Comparison of ENCODE assay signal across 9 cellular contexts in genomic region chr1:23217421-23218115, GRCh38. TPM values are rescaled to one million over a fixed set of nuclear protein-coding genes. Genes with fewer than 3 reads are reported as not detected.
DNase-seq lines count a peak whose midpoint lies in the region; ATAC-seq and TF ChIP-seq lines count a peak whose summit lies in the region.
"Had no signal": no experiment of that assay in that cellular context is flagged by ENCODE, and none has a peak within 500 bp of the region (broad histone marks: within the 10 kb centered on the region; RNA-seq: fewer than 3 reads in every experiment).

A gene with protein sequence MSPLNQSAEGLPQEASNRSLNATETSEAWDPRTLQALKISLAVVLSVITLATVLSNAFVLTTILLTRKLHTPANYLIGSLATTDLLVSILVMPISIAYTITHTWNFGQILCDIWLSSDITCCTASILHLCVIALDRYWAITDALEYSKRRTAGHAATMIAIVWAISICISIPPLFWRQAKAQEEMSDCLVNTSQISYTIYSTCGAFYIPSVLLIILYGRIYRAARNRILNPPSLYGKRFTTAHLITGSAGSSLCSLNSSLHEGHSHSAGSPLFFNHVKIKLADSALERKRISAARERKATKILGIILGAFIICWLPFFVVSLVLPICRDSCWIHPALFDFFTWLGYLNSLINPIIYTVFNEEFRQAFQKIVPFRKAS (minus strand): TSS chr1:23217502. CDS start chr1:23194219, 23,283 bp downstream.

- no peaks in the 10 kb centered on the region for H4K20me1 ChIP-seq in H9 (ENCODE audit: control insufficient read depth, insufficient read depth, insufficient read length)

- peaks cover 5% of the 10 kb centered on the region for H3K23me2 ChIP-seq in H9 (ENCODE audit: insufficient read length, low read depth, low read length, poor library complexity, severe bottlenecking)

- H3K9ac ChIP-seq in H9 (ENCODE audit: extremely low read depth, insufficient read length, low read length) = no peak within 1 kb of the TSS

- H4K8ac ChIP-seq in H9 (replicated peaks; ENCODE audit: insufficient read length, low read depth, low read length) = no peak within 1 kb of the TSS

- peaks cover 16 to 27% of the 10 kb centered on the region in 2 experiments for H3K4me1 Mint-ChIP-seq in H9

- no peaks in the 10 kb centered on the region for H3K36me3 Mint-ChIP-seq in H9 (ENCODE audit: insufficient read depth in 1 of 3, low read depth in 3 of 3)

- no peaks in the 10 kb centered on the region for H3K9me3 ChIP-seq in H9 (ENCODE audit: control insufficient read depth, low read depth, low read length)

- H3T11ph ChIP-seq in H9 (ENCODE audit: low read length) = no peak within 1 kb of the TSS

- WGBS in H9 (ENCODE audit: extremely low coverage, insufficient read length, low lambda C conversion rate) = no CpG with 5 or more reads among the region's 45 CpGs

- no peak within 1 kb of the TSS for H4K91ac ChIP-seq in H9 (ENCODE audit: insufficient read length, low read depth, low read length)

- H3K4me1 ChIP-seq in H9 (ENCODE audit: insufficient read depth, low read length) = no peaks in the 10 kb centered on the region

- H2BK20ac ChIP-seq in H9 (ENCODE audit: low read depth, low read length, poor library complexity, severe bottlenecking) = no peak within 1 kb of the TSS

- H3K27ac ChIP-seq in H9 (ENCODE audit: insufficient read length, low read depth, low read length) = no peak within 1 kb of the TSS

- H2BK15ac ChIP-seq in H9 (ENCODE audit: low read depth, low read length) = no peak within 1 kb of the TSS

- H3K18ac ChIP-seq in H9 (ENCODE audit: insufficient read length, low read depth, low read length) = no peak within 1 kb of the TSS

- no peak within 1 kb of the TSS; a peak in 1 of 7 replicates for H3K27ac Mint-ChIP-seq in H9

- H3K9me3 Mint-ChIP-seq in H9 = no peaks in the 10 kb centered on the region

- no peaks in the 10 kb centered on the region for H3K79me1 ChIP-seq in H9 (ENCODE audit: insufficient read depth, low read depth, low read length, poor library complexity, severe bottlenecking)

- no peak within 1 kb of the TSS for H2AK5ac ChIP-seq in H9 (ENCODE audit: insufficient read length, low read length)

- no peak within 1 kb of the TSS for H2BK12ac ChIP-seq in H9 (ENCODE audit: insufficient read length, low read depth, low read length)

- 0 out of 2 replicates have a peak within 1 kb of the TSS, but pooled peaks have one; percentile 40 for H3K14ac ChIP-seq in H9 (ENCODE audit: insufficient read depth, low read length)

- DNase-seq in H9 = peak; percentile 70
- no peak for DNase-seq in fibroblast of villous mesenchyme (ENCODE audit: low read depth)
- DNase-seq in retina = peak; percentile 43
- DNase-seq in CD1c-positive myeloid dendritic cell (ENCODE audit: extremely low spot score) = no peak
- no peak for DNase-seq in NOMO-1 (lab: John Stamatoyannopoulos, UW; ENCODE audit: unreplicated experiment in 2 of 2)

- H3K27me3 Mint-ChIP-seq in H9 (ENCODE audit: low read depth) = peaks cover 46% of the 10 kb centered on the region

- H3K4ac ChIP-seq in H9 (ENCODE audit: low read depth, low read length) = no peak within 1 kb of the TSS

- H3K79me2 ChIP-seq in H9 (ENCODE audit: insufficient read depth, low read length) = no peaks in the 10 kb centered on the region

- no peak within 1 kb of the TSS for H3K56ac ChIP-seq in H9 (ENCODE audit: insufficient read length, low read depth, low read length)

- H3K4me3 Mint-ChIP-seq in H9 = peak within 1 kb of the TSS; percentile 81 to 87

- peak within 1 kb of the TSS; percentile 56 for H3K4me3 ChIP-seq in fibroblast of villous mesenchyme (ENCODE audit: low read depth, low read length)

- ATAC-seq in SK-N-SH treated with all-trans-retinoic acid at 6 μM for 48 hours (peak; percentile 52), GM18498 (IDR thresholded peaks at IDR 0.05; ENCODE audit: unreplicated experiment) (no peak), GM21786 (IDR thresholded peaks at IDR 0.05; ENCODE audit: unreplicated experiment) (no peak)

- H2AFZ ChIP-seq in H9 (ENCODE audit: low read length) = no peak within 1 kb of the TSS

- H4K5ac ChIP-seq in H9 (ENCODE audit: insufficient read length, low read depth, low read length) = no peak within 1 kb of the TSS

- H3K27me3 ChIP-seq in H9 (ENCODE audit: insufficient read depth, low read length) = no peaks in the 10 kb centered on the region

- no peak within 1 kb of the TSS for H2BK5ac ChIP-seq in H9 (ENCODE audit: insufficient read length, low read length)

- TF ChIP-seq CTCF in H9 (conservative IDR thresholded peaks at IDR 0.05) (no peak), fibroblast of villous mesenchyme (IDR thresholded peaks at IDR 0.05; ENCODE audit: insufficient read depth, low read depth, low read length) (no peak)

- H3K23ac ChIP-seq in H9 (ENCODE audit: insufficient read length, low read depth, low read length) = no peak within 1 kb of the TSS

- peak within 1 kb of the TSS; percentile 58 for H3K4me2 ChIP-seq in H9 (ENCODE audit: insufficient read depth, insufficient read length, low read length)

- no peak within 1 kb of the TSS for H2BK120ac ChIP-seq in H9 (ENCODE audit: low read depth, low read length, poor library complexity, severe bottlenecking)

TF ChIP-seq in SK-N-SH treated with all-trans-retinoic acid at 6 μM for 48 hours, 23 proteins besides CTCF, POLR2A, EP300 and RAD21:
- TF ChIP-seq TOX (CRISPR knock-in tag; IDR thresholded peaks at IDR 0.05; ENCODE audit: borderline replicate concordance) (no peak), ZNF70 (CRISPR knock-in tag; IDR thresholded peaks at IDR 0.05) (peak; percentile 73), ESRRG (CRISPR knock-in tag; IDR thresholded peaks at IDR 0.05) (no peak), ZNF8 (CRISPR knock-in tag; IDR thresholded peaks at IDR 0.05) (no peak)

RNA-seq across cellular contexts. Expression of the gene that starts here (rescaled TPM):
- total RNA-seq in H9 (2021) (3.1 and 3.3 TPM in 2 replicates), fibroblast of villous mesenchyme (0.86 and 2.3 TPM in 2 replicates)
- total RNA-seq: SK-MEL-5 had no signal

Comparison
In these comparisons a context has a peak if more than half of its experiments do, and no peak if none do; other contexts are left out.
1. DNase-seq: peak in H9 (single experiment) and retina (single experiment); none in fibroblast of villous mesenchyme (single experiment), CD1c-positive myeloid dendritic cell (single experiment) and NOMO-1 (0 of 2).